ENCODE assay signal across 9 cellular contexts in the genomic region with DNA sequence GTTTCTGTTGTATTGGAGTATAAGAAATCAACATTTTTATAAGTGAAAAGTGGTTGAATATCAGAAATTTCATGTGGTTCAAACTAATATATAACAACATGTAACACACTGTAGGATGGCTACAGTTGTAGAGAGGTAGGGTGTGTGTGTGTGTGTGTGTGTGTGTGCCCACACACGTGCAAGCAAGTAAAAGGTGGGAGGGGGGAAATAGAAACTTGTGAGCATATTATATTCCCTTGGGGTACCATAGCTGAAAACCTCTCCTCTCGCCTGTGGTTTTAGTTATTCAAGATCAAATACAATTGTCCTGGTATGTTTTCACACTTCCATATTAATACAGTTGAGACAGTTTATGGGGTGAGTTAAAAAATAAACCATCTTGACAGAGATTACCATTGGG.
"Had no signal": no experiment of that assay in that cellular context is flagged by ENCODE, and none has a peak within 500 bp of the region (broad histone marks: within the 10 kb centered on the region; RNA-seq: fewer than 3 reads in every experiment).

No MANE protein-coding gene starts in this region.

- FAIRE-seq: urothelium cell line had no signal

- ATAC-seq: natural killer cell treated with Interleukin-12 subunit alpha and Interleukin-12 subunit beta and Interleukin-15 and Interleukin-18, amount 100 ng/mL, for 72 hours; stimulated activated naive CD8-positive, alpha-beta T cell treated with anti-CD3 and anti-CD28 coated beads, Interleukin-15, amount 100 ng/mL, for 72 hours had no signal

- DNase-seq: activated naive CD4-positive, alpha-beta T cell treated with anti-CD3 and anti-CD28 coated beads, Interleukin-2, amount 10 ng/mL, durations not matched to agents 7 days and 5 days; dermis blood vessel endothelial cell; endodermal cell; glutamatergic neuron; stimulated activated CD4-positive, alpha-beta T cell treated with anti-CD3 and anti-CD28 coated beads, Interleukin-4, amount 100 ng/mL, for 4 hours; stimulated activated naive CD8-positive, alpha-beta T cell treated with anti-CD3 and anti-CD28 coated beads, Interleukin-15, amount 100 ng/mL, for 72 hours; T-helper 17 cell had no signal
